18 cellular contexts compared by ENCODE assay signal in the genomic region with DNA sequence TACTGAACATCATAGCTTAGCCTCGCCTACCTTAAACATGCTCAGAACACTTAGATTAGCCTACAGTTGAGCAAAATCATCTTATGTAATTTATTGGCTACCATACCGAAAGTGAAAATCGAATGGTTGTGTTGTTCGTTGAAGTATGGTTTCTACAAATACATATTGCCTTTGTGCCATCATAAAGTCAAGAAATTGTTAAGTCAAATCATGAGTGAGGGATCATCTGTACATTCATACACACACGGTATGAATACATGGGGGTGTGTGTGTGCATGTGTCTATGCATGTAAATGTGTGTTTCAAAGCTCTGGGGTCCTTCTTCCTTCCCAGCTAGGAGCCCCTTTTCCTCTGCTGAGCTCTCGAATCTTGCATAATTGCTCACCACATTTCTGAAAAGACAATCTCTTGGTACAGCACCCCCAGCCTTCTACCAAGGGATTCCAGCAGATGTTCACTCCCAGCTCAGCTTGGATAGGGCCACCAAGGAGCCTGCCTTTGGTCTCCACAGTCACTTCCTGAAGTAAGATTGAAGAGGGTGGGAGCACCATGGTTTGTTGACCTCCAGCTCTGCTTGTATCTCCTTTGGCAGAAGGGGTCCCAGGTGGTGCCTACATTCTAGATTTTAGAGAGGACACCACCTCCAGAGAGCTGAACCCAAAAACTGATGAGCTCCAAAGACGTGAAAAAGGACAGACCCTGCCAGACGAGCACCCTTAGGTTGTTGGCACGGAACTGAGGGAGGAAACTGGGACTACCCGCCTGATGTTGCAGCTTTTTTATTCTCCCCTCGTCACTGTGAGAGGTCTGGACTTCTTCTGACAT. TPM values are rescaled to one million over a fixed set of nuclear protein-coding genes. Genes with fewer than 3 reads are reported as not detected.
DNase-seq lines count a peak whose midpoint lies in the region; ATAC-seq, FAIRE-seq and TF ChIP-seq lines count a peak whose summit lies in the region.
"Had no signal": no experiment of that assay in that cellular context is flagged by ENCODE, and none has a peak within 500 bp of the region (broad histone marks: within the 10 kb centered on the region; RNA-seq: fewer than 3 reads in every experiment).

No MANE protein-coding gene starts in this region.

- TF ChIP-seq CTCF in OCI-LY3 (IDR thresholded peaks at IDR 0.05; ENCODE audit: low read depth, low read length): no peak
- TF ChIP-seq CTCF in keratinocyte (optimal IDR thresholded peaks at IDR 0.05 in 1 of 3, IDR thresholded peaks at IDR 0.05 in 1 of 3, conservative IDR thresholded peaks at IDR 0.05 in 1 of 3; ENCODE audit: extremely low read depth in 1 of 3, insufficient read depth in 2 of 3, low read length in 3 of 3): no peak
- TF ChIP-seq CTCF in psoas muscle (IDR thresholded peaks at IDR 0.05): no peak

- dilution Hi-C loops in keratinocyte (cut with MboI; ENCODE audit: extremely low pct_ligation_motif_present, low sequenced_read_pairs): no loop called here

- H3K4me3 ChIP-seq in OCI-LY3 (ENCODE audit: low read length) (peak overlapping the region; percentile 31; the same call in 1 of the 2 replicates), keratinocyte (ENCODE audit: control insufficient read depth in 2 of 3, extremely low read depth in 1 of 3, insufficient read depth in 2 of 3, low read depth in 1 of 3, low read length in 3 of 3) (peak overlapping the region in 2 of 3 experiments; percentile 57 to 58), psoas muscle (no peak overlapping the region)
- H3K4me3 ChIP-seq: heart left ventricle, lung, PC-9 had no signal

- peak; percentile 27 for ATAC-seq in GM19395 (IDR thresholded peaks at IDR 0.05; ENCODE audit: unreplicated experiment)
- ATAC-seq in stimulated activated effector memory CD8-positive, alpha-beta T cell treated with anti-CD3 and anti-CD28 coated beads, Interleukin-12 subunit alpha, Interleukin-12 subunit beta, amount 100 ng/mL, for 72 hours: peak; percentile 60
- no peak for ATAC-seq in psoas muscle
- ATAC-seq: heart left ventricle; stimulated activated naive B cell treated with anti-CD40 and anti-IgM and Interleukin-4, amounts not matched to agents 10 μg/mL and 1 μg/mL and 100 μg/mL, for 72 hours; T-helper 17 cell had no signal

- H3K4me3 Mint-ChIP-seq in stimulated activated effector memory CD8-positive, alpha-beta T cell treated with anti-CD3 and anti-CD28 coated beads, Interleukin-12 subunit alpha, Interleukin-12 subunit beta, amount 100 ng/mL, for 72 hours: no peak overlapping the region
- H3K4me3 Mint-ChIP-seq: activated CD4-positive, alpha-beta memory T cell treated with anti-CD3 and anti-CD28 coated beads for 36 hours; stimulated activated naive B cell treated with anti-CD40 and anti-IgM and Interleukin-4, amounts not matched to agents 10 μg/mL and 1 μg/mL and 100 μg/mL, for 72 hours; T-helper 17 cell had no signal

- H3K4me2 ChIP-seq in OCI-LY3 (ENCODE audit: low read length) (peak overlapping the region; percentile 38), keratinocyte (ENCODE audit: control insufficient read depth, extremely low read depth, insufficient read depth, low read depth, low read length) (peak overlapping the region; percentile 96)
- H3K4me2 ChIP-seq: PC-9 had no signal

- H2AFZ ChIP-seq in OCI-LY3 (ENCODE audit: low read depth, low read length) (peak overlapping the region; percentile 56; the same call in 1 of the 2 replicates), keratinocyte (ENCODE audit: control insufficient read depth, low read length) (peak overlapping the region; percentile 95)
- H2AFZ ChIP-seq: PC-9 had no signal

- H3K4me1 Mint-ChIP-seq in stimulated activated effector memory CD8-positive, alpha-beta T cell treated with anti-CD3 and anti-CD28 coated beads, Interleukin-12 subunit alpha, Interleukin-12 subunit beta, amount 100 ng/mL, for 72 hours: peaks cover 26% of the 10 kb centered on the region

- H3K27ac Mint-ChIP-seq in stimulated activated effector memory CD8-positive, alpha-beta T cell treated with anti-CD3 and anti-CD28 coated beads, Interleukin-12 subunit alpha, Interleukin-12 subunit beta, amount 100 ng/mL, for 72 hours: no peak overlapping the region
- H3K27ac Mint-ChIP-seq: activated CD4-positive, alpha-beta memory T cell treated with anti-CD3 and anti-CD28 coated beads for 36 hours; stimulated activated naive B cell treated with anti-CD40 and anti-IgM and Interleukin-4, amounts not matched to agents 10 μg/mL and 1 μg/mL and 100 μg/mL, for 72 hours; T-helper 17 cell had no signal

- peak; percentile 5 for FAIRE-seq in keratinocyte (lab: Jason Lieb, UNC)
- FAIRE-seq: bronchial epithelial cell, G401.6 had no signal

- DNase-seq in keratinocyte (ENCODE audit: low read depth, low spot score) (no peak), HuH-7 (ENCODE audit: low spot score) (no peak), psoas muscle (no peak)
- no peak for DNase-seq in stimulated activated effector memory CD8-positive, alpha-beta T cell treated with anti-CD3 and anti-CD28 coated beads, Interleukin-12 subunit alpha, Interleukin-12 subunit beta, amount 100 ng/mL, for 72 hours (ENCODE audit: low spot score in 2 of 2)
- DNase-seq in effector CD8-positive, alpha-beta T cell (lab: John Stamatoyannopoulos, UW): no peak
- DNase-seq in stimulated activated CD8-positive, alpha-beta memory T cell treated with anti-CD3 and anti-CD28 coated beads, Interleukin-4, amount 100 ng/mL, for 48 hours: no peak
- DNase-seq: activated CD4-positive, alpha-beta memory T cell treated with anti-CD3 and anti-CD28 coated beads for 36 hours; activated gamma-delta T cell treated with Interleukin-2 at 50 U/mL for 16 hours; heart left ventricle; stimulated activated naive B cell treated with anti-CD40 and anti-IgM and Interleukin-4, amounts not matched to agents 10 μg/mL and 1 μg/mL and 100 μg/mL, for 72 hours; T-helper 17 cell had no signal

- H3K27ac ChIP-seq in OCI-LY3 (ENCODE audit: low read length): no peak overlapping the region
- peak overlapping the region; percentile 84 for H3K27ac ChIP-seq in keratinocyte (ENCODE audit: control insufficient read depth, insufficient read depth, low read length)
- H3K27ac ChIP-seq in psoas muscle: no peak overlapping the region
- H3K27ac ChIP-seq: C4-2B, heart left ventricle, PC-9 had no signal

- H3K9me3 Mint-ChIP-seq in stimulated activated effector memory CD8-positive, alpha-beta T cell treated with anti-CD3 and anti-CD28 coated beads, Interleukin-12 subunit alpha, Interleukin-12 subunit beta, amount 100 ng/mL, for 72 hours: no peaks in the 10 kb centered on the region

- H3K4me1 ChIP-seq in OCI-LY3 (ENCODE audit: low read length) (peaks cover 27% of the 10 kb centered on the region), keratinocyte (ENCODE audit: control insufficient read depth, extremely low read depth, insufficient read depth, low read length) (peaks cover 31% of the 10 kb centered on the region), psoas muscle (no peaks in the 10 kb centered on the region)

- no peaks in the 10 kb centered on the region for H3K36me3 Mint-ChIP-seq in stimulated activated effector memory CD8-positive, alpha-beta T cell treated with anti-CD3 and anti-CD28 coated beads, Interleukin-12 subunit alpha, Interleukin-12 subunit beta, amount 100 ng/mL, for 72 hours
- H3K36me3 Mint-ChIP-seq: activated CD4-positive, alpha-beta memory T cell treated with anti-CD3 and anti-CD28 coated beads for 36 hours had no signal

- no peaks in the 10 kb centered on the region for H3K9me1 ChIP-seq in keratinocyte (ENCODE audit: control insufficient read depth, extremely low read depth, insufficient read depth, low read length)

- WGBS in psoas muscle, 3 donors: 78 to 87% (median 78%) methylated on average over 11 of the region's 11 CpGs

- no peaks in the 10 kb centered on the region for H3K36me3 ChIP-seq in OCI-LY3 (replicated peaks; ENCODE audit: low read depth, low read length)
- no peaks in the 10 kb centered on the region for H3K36me3 ChIP-seq in keratinocyte (ENCODE audit: control insufficient read depth in 2 of 2, extremely low read depth in 1 of 2, insufficient read depth in 2 of 2, low read length in 2 of 2)
- H3K36me3 ChIP-seq in psoas muscle (ENCODE audit: insufficient read depth in 1 of 2, low read depth in 1 of 2): no peaks in the 10 kb centered on the region
- H3K36me3 ChIP-seq: heart left ventricle had no signal

- H3K79me2 ChIP-seq in OCI-LY3 (ENCODE audit: low read length) (no peaks in the 10 kb centered on the region), keratinocyte (ENCODE audit: control insufficient read depth, insufficient read depth, low read length) (no peaks in the 10 kb centered on the region)

- no peaks in the 10 kb centered on the region for H4K20me1 ChIP-seq in OCI-LY3 (ENCODE audit: insufficient read depth, low read length)
- H4K20me1 ChIP-seq in keratinocyte (ENCODE audit: control insufficient read depth, extremely low read depth, insufficient read depth, low read length): no peaks in the 10 kb centered on the region

- H3K27me3 ChIP-seq in OCI-LY3 (ENCODE audit: low read depth, low read length) (0 out of 2 replicates have a peak, but pooled peaks cover 5% of the 10 kb centered on the region), keratinocyte (ENCODE audit: control insufficient read depth, extremely low read depth, insufficient read depth, low read length) (no peaks in the 10 kb centered on the region), psoas muscle (ENCODE audit: insufficient read depth in 3 of 3, low read length in 2 of 3) (no peaks in the 10 kb centered on the region)
- H3K27me3 ChIP-seq: heart left ventricle had no signal

- H3K9ac ChIP-seq in OCI-LY3 (ENCODE audit: low read length) (no peak overlapping the region), keratinocyte (ENCODE audit: control insufficient read depth, extremely low read depth, insufficient read depth, low read length) (peak overlapping the region; percentile 65)

- H3K9me3 ChIP-seq in OCI-LY3 (ENCODE audit: insufficient read depth, low read length) (no peaks in the 10 kb centered on the region), keratinocyte (ENCODE audit: control insufficient read depth, low read depth, low read length) (no peaks in the 10 kb centered on the region), psoas muscle (peaks cover 7% of the 10 kb centered on the region)

- intact Hi-C loops in psoas muscle (cut with DNase I): no loop called here

RNA-seq across cellular contexts. Expression of a gene that starts 33.2 kb away (rescaled TPM):
- polyA plus RNA-seq in keratinocyte: 0.65 to 2.2 TPM (median 1.6 TPM) in 3 replicates
- polyA plus RNA-seq in keratinocyte (2011; ENCODE audit: low read depth): 1.2 TPM
- polyA plus RNA-seq in keratinocyte (2011; cell fraction: cytosol; rRNA removed): 0.88 and 1.4 TPM in 2 replicates
- polyA plus RNA-seq in keratinocyte (2011; cell fraction: nucleus; rRNA removed): 5.2 and 6.2 TPM in 2 replicates
- 0.85 and 2.3 TPM in 2 replicates for polyA plus RNA-seq in keratinocyte (2012; ENCODE audit: low replicate concordance)
- polyA minus RNA-seq in keratinocyte: 3.5 to 6.0 TPM (median 5.8 TPM) in 3 replicates
- 2.5 TPM for polyA minus RNA-seq in keratinocyte (2011; cell fraction: cytosol; rRNA and poly(A)+ RNA removed)
- 11.6 TPM in 2 replicates for polyA minus RNA-seq in keratinocyte (2011; cell fraction: nucleus; rRNA and poly(A)+ RNA removed)
- total RNA-seq in psoas muscle: 10 to 100 TPM in 3 of 4 donors, 1 to 10 TPM in 1; 6.8 to 53.1 (median 19.6) TPM
- 1 to 10 TPM; 1.1 to 5.0 (median 4.2) TPM for polyA plus RNA-seq in psoas muscle

Comparison
In these comparisons a context has a peak if more than half of its experiments do, and no peak if none do; other contexts are left out.
1. ATAC-seq: peak in GM19395 (single experiment) and stimulated activated effector memory CD8-positive, alpha-beta T cell treated with anti-CD3 and anti-CD28 coated beads, Interleukin-12 subunit alpha, Interleukin-12 subunit beta, amount 100 ng/mL, for 72 hours (single experiment); none in psoas muscle (0 of 4).